In genomic region chr3:127672429-127673190, GRCh38 we compare ENCODE assay signal across 1 cellular context.
TF ChIP-seq lines count a peak whose summit lies in the region.

Gene ABTB1, plus strand, starts transcription at chr3:127672952. Its CDS starts 74 bp downstream, at chr3:127673026.

TF ChIP-seq in GM23338, 12 proteins besides CTCF, POLR2A, EP300 and RAD21 (continued from another document):
- TF ChIP-seq REST (IDR thresholded peaks at IDR 0.05; ENCODE audit: unreplicated experiment) = no peak
